Comparison of ENCODE assay signal across 15 cellular contexts in genomic region chr10:19966751-19967150, GRCh38.
DNase-seq lines count a peak whose midpoint lies in the region; ATAC-seq and TF ChIP-seq lines count a peak whose summit lies in the region.
"Had no signal": no experiment of that assay in that cellular context is flagged by ENCODE, and none has a peak within 500 bp of the region (broad histone marks: within the 10 kb centered on the region; RNA-seq: fewer than 3 reads in every experiment).

No MANE protein-coding gene starts in this region.

- H3K79me1 ChIP-seq in trophoblast cell (ENCODE audit: low read length) = no peaks in the 10 kb centered on the region

- no peak overlapping the region for H3K4me3 Mint-ChIP-seq in immature natural killer cell
- H3K4me3 Mint-ChIP-seq: activated CD8-positive, alpha-beta T cell treated with anti-CD3 and anti-CD28 coated beads for 36 hours; memory B cell; stimulated activated memory B cell treated with anti-CD40 and anti-IgM and Interleukin-4, amounts not matched to agents 10 μg/mL and 1 μg/mL and 100 μg/mL, for 72 hours had no signal

- peak overlapping the region; percentile 66 for H3K27ac ChIP-seq in HUES48 (ENCODE audit: low read depth, low read length)
- H3K27ac ChIP-seq in hepatocyte = no peak overlapping the region
- H3K27ac ChIP-seq in trophoblast cell (ENCODE audit: low read depth, low read length) = no peak overlapping the region
- H3K27ac ChIP-seq: skin epidermis had no signal

- no peak for ATAC-seq in GM18505 (IDR thresholded peaks at IDR 0.05; ENCODE audit: unreplicated experiment)
- ATAC-seq in GM21619 (IDR thresholded peaks at IDR 0.05; ENCODE audit: unreplicated experiment) = no peak
- ATAC-seq: activated CD8-positive, alpha-beta T cell treated with anti-CD3 and anti-CD28 coated beads for 36 hours; stimulated activated memory B cell treated with anti-CD40 and anti-IgM and Interleukin-4, amounts not matched to agents 10 μg/mL and 1 μg/mL and 100 μg/mL, for 72 hours had no signal

- no peaks in the 10 kb centered on the region for H3K27me3 Mint-ChIP-seq in immature natural killer cell (ENCODE audit: low read depth in 3 of 3)
- H3K27me3 Mint-ChIP-seq: activated CD8-positive, alpha-beta T cell treated with anti-CD3 and anti-CD28 coated beads for 36 hours; memory B cell; stimulated activated memory B cell treated with anti-CD40 and anti-IgM and Interleukin-4, amounts not matched to agents 10 μg/mL and 1 μg/mL and 100 μg/mL, for 72 hours had no signal

- H4K20me1 ChIP-seq in hepatocyte (ENCODE audit: insufficient read depth, poor library complexity, severe bottlenecking) = no peaks in the 10 kb centered on the region

- TF ChIP-seq POLR2A in GM18505 (IDR thresholded peaks at IDR 0.05; ENCODE audit: borderline replicate concordance, extremely low read depth, insufficient read depth, insufficient read length) = no peak

- peaks cover 0 to 3% (median 0%) of the 10 kb centered on the region in 3 donors for H3K36me3 Mint-ChIP-seq in immature natural killer cell
- H3K36me3 Mint-ChIP-seq: memory B cell; stimulated activated memory B cell treated with anti-CD40 and anti-IgM and Interleukin-4, amounts not matched to agents 10 μg/mL and 1 μg/mL and 100 μg/mL, for 72 hours had no signal

- H3K79me2 ChIP-seq in hepatocyte (peaks cover 4% of the 10 kb centered on the region), trophoblast cell (ENCODE audit: control insufficient read depth, insufficient read depth, low read length, poor library complexity) (no peaks in the 10 kb centered on the region)

- no peak overlapping the region for H4K12ac ChIP-seq in trophoblast cell (ENCODE audit: low read depth, low read length)

- H3K14ac ChIP-seq in trophoblast cell (ENCODE audit: low read length) = no peak overlapping the region

- no peak overlapping the region for H2BK12ac ChIP-seq in trophoblast cell (ENCODE audit: low read length)

- no peak for TF ChIP-seq CTCF in hepatocyte (IDR thresholded peaks at IDR 0.05; ENCODE audit: poor library complexity)

- peaks cover 0 to 2% (median 0%) of the 10 kb centered on the region in 6 donors for H3K9me3 Mint-ChIP-seq in immature natural killer cell
- H3K9me3 Mint-ChIP-seq: activated CD8-positive, alpha-beta T cell treated with anti-CD3 and anti-CD28 coated beads for 36 hours had no signal

- H2BK5ac ChIP-seq in trophoblast cell (ENCODE audit: low read depth, low read length, poor library complexity) = no peak overlapping the region

- H2AFZ ChIP-seq in hepatocyte (no peak overlapping the region), trophoblast cell (ENCODE audit: insufficient read depth, low read length, poor library complexity) (no peak overlapping the region)

- H2BK120ac ChIP-seq in trophoblast cell (ENCODE audit: insufficient read depth, low read length, poor library complexity) = no peak overlapping the region

- H3K4me3 ChIP-seq in HUES48 (ENCODE audit: low read depth, low read length) = no peak overlapping the region
- no peak overlapping the region for H3K4me3 ChIP-seq in hepatocyte
- no peak overlapping the region for H3K4me3 ChIP-seq in trophoblast cell (ENCODE audit: low read depth, low read length)
- H3K4me3 ChIP-seq: skin epidermis had no signal

- 36% methylated on average over 7 of the region's 7 CpGs for WGBS in hepatocyte (ENCODE audit: low lambda C conversion rate, missing lambda C conversion rate)
- no CpG with 5 or more reads among the region's 7 CpGs for WGBS in trophoblast cell (ENCODE audit: extremely low coverage, insufficient coverage, insufficient read length)

- H3K4me1 Mint-ChIP-seq in immature natural killer cell = peaks cover 0 to 3% of the 10 kb centered on the region in 2 donors
- H3K4me1 Mint-ChIP-seq: memory B cell; stimulated activated memory B cell treated with anti-CD40 and anti-IgM and Interleukin-4, amounts not matched to agents 10 μg/mL and 1 μg/mL and 100 μg/mL, for 72 hours had no signal

- no peaks in the 10 kb centered on the region for H3K9me2 ChIP-seq in hepatocyte (replicated peaks; ENCODE audit: insufficient read depth)

- H3K9me3 ChIP-seq in HUES48 (ENCODE audit: control insufficient read depth, insufficient read depth, low read length) (no peaks in the 10 kb centered on the region), hepatocyte (ENCODE audit: low read depth) (no peaks in the 10 kb centered on the region), trophoblast cell (ENCODE audit: insufficient read depth, low read depth, low read length) (no peaks in the 10 kb centered on the region)

- H4K91ac ChIP-seq in trophoblast cell (ENCODE audit: low read depth, low read length) = no peak overlapping the region

- H2AK5ac ChIP-seq in trophoblast cell (ENCODE audit: low read length) = no peak overlapping the region

- no peak overlapping the region for H3K4me2 ChIP-seq in hepatocyte
- H3K4me2 ChIP-seq in trophoblast cell (ENCODE audit: low read length) = no peak overlapping the region

- DNase-seq in amniotic epithelial cell (ENCODE audit: low read depth) (peak; percentile 39), hepatocyte (ENCODE audit: low spot score) (peak; percentile 12), trophoblast cell (no peak), NCI-H345 (lab: John Stamatoyannopoulos, UW) (no peak), immature natural killer cell (no peak)
- DNase-seq: activated CD8-positive, alpha-beta T cell treated with anti-CD3 and anti-CD28 coated beads for 36 hours; amniotic stem cell; MV-4-11; occipital lobe had no signal

- no peak overlapping the region for H3K4ac ChIP-seq in trophoblast cell (ENCODE audit: low read depth, low read length)

- H3K9ac ChIP-seq in HUES48 (ENCODE audit: low read depth, low read length) (no peak overlapping the region), trophoblast cell (ENCODE audit: low read length) (no peak overlapping the region)

- H3K36me3 ChIP-seq in HUES48 (ENCODE audit: control insufficient read depth, insufficient read depth, low read length) (no peaks in the 10 kb centered on the region), hepatocyte (replicated peaks; ENCODE audit: insufficient read depth, low read depth) (no peaks in the 10 kb centered on the region), trophoblast cell (ENCODE audit: control insufficient read depth in 1 of 2, insufficient read depth in 2 of 2, low read length in 2 of 2) (no peaks in the 10 kb centered on the region)

- peaks cover 40% of the 10 kb centered on the region for H3K4me1 ChIP-seq in HUES48 (ENCODE audit: control insufficient read depth, insufficient read depth, low read length)
- no peaks in the 10 kb centered on the region for H3K4me1 ChIP-seq in hepatocyte (ENCODE audit: insufficient read depth)
- peaks cover 0 to 3% of the 10 kb centered on the region in 2 experiments for H3K4me1 ChIP-seq in trophoblast cell (ENCODE audit: control insufficient read depth in 1 of 2, insufficient read depth in 2 of 2, low read length in 2 of 2)

- H3K23ac ChIP-seq in trophoblast cell (ENCODE audit: low read length) = peak overlapping the region; percentile 35

- no peak overlapping the region for H3K27ac Mint-ChIP-seq in immature natural killer cell
- H3K27ac Mint-ChIP-seq: activated CD8-positive, alpha-beta T cell treated with anti-CD3 and anti-CD28 coated beads for 36 hours; memory B cell; stimulated activated memory B cell treated with anti-CD40 and anti-IgM and Interleukin-4, amounts not matched to agents 10 μg/mL and 1 μg/mL and 100 μg/mL, for 72 hours had no signal

- no peak overlapping the region for H3K18ac ChIP-seq in trophoblast cell (ENCODE audit: low read length)

- H4K8ac ChIP-seq in trophoblast cell (ENCODE audit: low read depth, low read length) = no peak overlapping the region

- H3K27me3 ChIP-seq in HUES48 (ENCODE audit: control insufficient read depth, insufficient read depth, low read length) (no peaks in the 10 kb centered on the region), hepatocyte (no peaks in the 10 kb centered on the region), trophoblast cell (ENCODE audit: insufficient read depth, low read length) (no peaks in the 10 kb centered on the region)

Comparison
In these comparisons a context has a peak if more than half of its experiments do, and no peak if none do; other contexts are left out.
1. DNase-seq: peak in amniotic epithelial cell (single experiment) and hepatocyte (single experiment); none in trophoblast cell (0 of 2), NCI-H345 (single experiment) and immature natural killer cell (0 of 3).